ENCODE assay signal across 19 cellular contexts in genomic region chr3:155957412-155957880, GRCh38.
"Had no signal": no experiment of that assay in that cellular context is flagged by ENCODE, and none has a peak within 500 bp of the region (broad histone marks: within the 10 kb centered on the region; RNA-seq: fewer than 3 reads in every experiment).

No MANE protein-coding gene starts in this region.

- H3K4me1 ChIP-seq: gastrocnemius medialis, heart right ventricle, right atrium auricular region, stomach, transverse colon had no signal

- H3K9me3 ChIP-seq: esophagus muscularis mucosa, gastrocnemius medialis, right atrium auricular region, stomach, thoracic aorta, transverse colon had no signal

- ATAC-seq: effector memory CD8-positive, alpha-beta T cell; gastrocnemius medialis; heart right ventricle; naive thymus-derived CD4-positive, alpha-beta T cell had no signal

- H3K4me3 Mint-ChIP-seq: dendritic cell treated with granulocyte-macrophage colony-stimulating factor and Interleukin-4, amounts not matched to agents 40 ng/mL and 50 ng/mL, for 4 days; effector memory CD8-positive, alpha-beta T cell; naive thymus-derived CD4-positive, alpha-beta T cell; nephron progenitor cell had no signal

- H3K27ac Mint-ChIP-seq: dendritic cell treated with granulocyte-macrophage colony-stimulating factor and Interleukin-4, amounts not matched to agents 40 ng/mL and 50 ng/mL, for 4 days; effector memory CD8-positive, alpha-beta T cell; naive thymus-derived CD4-positive, alpha-beta T cell; nephron progenitor cell had no signal

- H3K27ac ChIP-seq: epithelial cell of prostate, esophagus muscularis mucosa, gastrocnemius medialis, heart right ventricle, right atrium auricular region, stomach, thoracic aorta, transverse colon had no signal

- DNase-seq: effector memory CD8-positive, alpha-beta T cell; gastrocnemius medialis; heart right ventricle; hypothalamus; kidney glomerular epithelial cell; mammary epithelial cell; naive thymus-derived CD4-positive, alpha-beta T cell; nephron progenitor cell; small intestine; stimulated activated CD4-positive, alpha-beta T cell treated with anti-CD3 and anti-CD28 coated beads, Interleukin-12 subunit alpha, Interleukin-12 subunit beta, amount 100 ng/mL, for 4 hours; stimulated activated naive CD4-positive, alpha-beta T cell; stomach; substantia nigra; transverse colon had no signal

- H3K27me3 Mint-ChIP-seq: dendritic cell treated with granulocyte-macrophage colony-stimulating factor and Interleukin-4, amounts not matched to agents 40 ng/mL and 50 ng/mL, for 4 days; effector memory CD8-positive, alpha-beta T cell had no signal

- H3K36me3 ChIP-seq: esophagus muscularis mucosa, gastrocnemius medialis, heart right ventricle, right atrium auricular region, stomach, thoracic aorta, transverse colon had no signal

- H3K27me3 ChIP-seq: esophagus muscularis mucosa, gastrocnemius medialis, heart right ventricle, right atrium auricular region, stomach, transverse colon had no signal

- H3K4me1 Mint-ChIP-seq: nephron progenitor cell had no signal

- H3K9me3 Mint-ChIP-seq: effector memory CD8-positive, alpha-beta T cell had no signal

- H3K4me3 ChIP-seq: esophagus muscularis mucosa, gastrocnemius medialis, heart right ventricle, right atrium auricular region, stomach, thoracic aorta, transverse colon had no signal
